8 cellular contexts compared by ENCODE assay signal in the genomic region with DNA sequence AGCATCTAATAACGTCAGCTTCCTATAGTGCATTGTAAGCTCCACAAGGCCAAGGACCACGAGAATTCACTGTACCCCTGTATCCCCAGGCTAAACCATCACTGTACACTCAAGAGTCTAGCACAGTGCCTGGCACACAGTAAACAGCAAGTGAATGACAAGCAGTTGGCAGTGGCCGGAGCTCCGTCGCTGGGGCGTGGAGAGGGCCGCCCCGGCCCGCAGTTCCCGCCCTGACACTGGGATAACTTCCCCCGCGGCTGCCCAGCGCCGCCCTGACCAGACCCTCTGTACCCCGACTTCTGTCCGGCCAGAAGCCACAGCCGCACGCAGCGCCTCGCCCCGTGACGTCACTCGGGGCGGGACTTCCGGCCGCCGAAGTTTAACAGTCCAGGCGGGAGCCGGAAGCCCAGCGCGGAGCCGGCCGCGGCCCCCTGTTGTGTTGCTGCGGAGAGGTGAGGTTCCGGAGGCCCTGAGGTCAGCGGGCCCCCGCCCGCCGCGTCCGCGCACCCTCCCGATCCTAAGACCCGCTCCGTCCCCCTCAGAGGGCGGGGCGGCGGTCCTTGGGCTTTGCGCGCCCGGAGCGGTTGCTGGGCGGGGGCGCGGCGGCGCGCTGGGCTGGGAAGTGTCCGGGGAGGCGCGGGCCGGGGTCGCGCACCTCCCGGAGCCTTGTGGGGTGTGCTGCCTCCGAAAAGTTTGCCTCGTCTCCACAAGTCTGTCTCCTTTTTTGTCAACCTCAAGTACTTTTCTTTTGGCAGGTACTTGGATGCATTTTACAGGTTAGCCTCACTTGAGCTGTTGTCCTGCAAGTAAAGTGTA. TPM values are rescaled to one million over a fixed set of nuclear protein-coding genes. Genes with fewer than 3 reads are reported as not detected.
DNase-seq lines count a peak whose midpoint lies in the region; ATAC-seq and TF ChIP-seq lines count a peak whose summit lies in the region.

Gene NEDD1, plus strand, starts transcription at position 409 of the 816 bp plus-strand sequence. CDS start 2,503 bp downstream, outside the sequence.

- TF ChIP-seq CTCF in colonic mucosa (IDR thresholded peaks at IDR 0.05), result no peak

- no peaks in the 10 kb centered on the region for H3K36me3 ChIP-seq in colonic mucosa

- H3K9me3 ChIP-seq in colonic mucosa, result no peaks in the 10 kb centered on the region

- ATAC-seq in GM19023 (IDR thresholded peaks at IDR 0.05; ENCODE audit: unreplicated experiment) (peak; percentile 97), HG03175 (IDR thresholded peaks at IDR 0.05; ENCODE audit: unreplicated experiment) (peak; percentile 92)

- intact Hi-C loops in colonic mucosa (cut with DNase I), result no loop called here

- no peaks in the 10 kb centered on the region for H3K4me1 ChIP-seq in colonic mucosa

- peak within 1 kb of the TSS; percentile 80 for H3K4me3 ChIP-seq in colonic mucosa

- H3K27ac ChIP-seq in colonic mucosa, result peak within 1 kb of the TSS; percentile 72
- H3K27ac ChIP-seq in layer of hippocampus (ENCODE audit: low read depth, low read length), result peak within 1 kb of the TSS; percentile 80

- H3K9ac ChIP-seq in colonic mucosa (ENCODE audit: low read depth in 2 of 2, low read length in 2 of 2), result peak within 1 kb of the TSS; percentile 74 to 76

- H3K27me3 ChIP-seq in colonic mucosa (no peaks in the 10 kb centered on the region), layer of hippocampus (ENCODE audit: control insufficient read depth, insufficient read depth, low read length) (no peaks in the 10 kb centered on the region)

- DNase-seq in AML-193 (lab: John Stamatoyannopoulos, UW), result peak; percentile 59 to 71
- DNase-seq in NCI-H345 treated with DMSO at 0.1 percent for 48 hours (lab: John Stamatoyannopoulos, UW; ENCODE audit: unreplicated experiment), result peak; percentile 56
- peak; percentile 87 for DNase-seq in activated CD4-positive, alpha-beta T cell treated with anti-CD3 and anti-CD28 coated beads for 48 hours
- peak; percentile 90 for DNase-seq in colonic mucosa
- peak; percentile 68 to 76 (median 74) for DNase-seq in stimulated activated CD4-positive, alpha-beta T cell treated with anti-CD3 and anti-CD28 coated beads, Interleukin-1b, Interleukin-23, amount 100 ng/mL, for 24 hours (ENCODE audit: low read depth in 4 of 4, low spot score in 1 of 4)

RNA-seq across cellular contexts. Expression of gene NEDD1, which starts in this region (rescaled TPM):
- total RNA-seq in colonic mucosa, result 10 to 100 TPM; 14.5 to 17.7 TPM

Comparison
In these comparisons a context has a peak if more than half of its experiments do, and no peak if none do; other contexts are left out.
1. Peak in every context shown above with its lines: DNase-seq, ATAC-seq, H3K4me3 ChIP-seq and H3K27ac ChIP-seq.